In the genomic region with DNA sequence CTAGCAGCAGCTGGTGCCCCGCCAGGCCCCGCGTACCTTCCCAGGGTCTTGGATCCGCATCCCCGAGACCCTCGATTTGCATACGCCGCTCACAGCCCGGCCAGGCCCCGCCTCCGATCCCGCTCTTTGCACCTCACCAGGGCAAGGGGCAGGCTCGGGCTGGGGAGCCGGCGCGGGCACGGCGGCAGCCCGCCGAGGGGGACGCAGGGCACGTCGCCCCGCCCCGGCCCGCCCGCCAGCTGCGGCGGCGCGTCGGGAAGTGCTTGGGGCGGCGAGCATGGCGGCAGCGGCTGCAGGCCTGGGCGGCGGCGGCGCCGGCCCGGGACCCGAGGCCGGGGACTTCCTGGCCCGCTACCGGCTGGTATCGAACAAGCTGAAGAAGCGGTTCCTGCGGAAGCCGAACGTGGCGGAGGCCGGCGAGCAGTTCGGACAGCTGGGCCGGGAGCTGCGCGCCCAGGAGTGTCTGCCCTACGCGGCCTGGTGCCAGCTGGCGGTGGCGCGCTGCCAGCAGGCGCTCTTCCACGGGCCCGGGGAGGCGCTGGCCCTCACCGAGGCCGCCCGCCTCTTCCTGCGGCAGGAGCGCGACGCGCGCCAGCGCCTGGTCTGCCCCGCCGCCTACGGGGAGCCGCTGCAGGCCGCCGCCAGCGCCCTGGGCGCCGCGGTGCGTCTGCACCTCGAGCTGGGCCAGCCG, we compare ENCODE assay signal across 11 cellular contexts. TPM values are rescaled to one million over a fixed set of nuclear protein-coding genes. Genes with fewer than 3 reads are reported as not detected.
A peak's percentile ranks its signal among the peaks of the same experiment; 100 is the strongest.
DNase-seq lines count a peak whose midpoint lies in the region; ATAC-seq, FAIRE-seq and TF ChIP-seq lines count a peak whose summit lies in the region.
"Not testable (repeated sequence)": the region's sequence is repeated elsewhere in the genome, so short reads cannot be mapped to it uniquely, and the experiment has no call there.
"Had no signal": no experiment of that assay in that cellular context is flagged by ENCODE, and none has a peak within 500 bp of the region (broad histone marks: within the 10 kb centered on the region; RNA-seq: fewer than 3 reads in every experiment).

A gene (plus strand): TSS at position 258 of the 691 bp plus-strand sequence. CDS start 20 bp downstream, at position 278.

- TF ChIP-seq CTCF in HCT116 (IDR thresholded peaks at IDR 0.05 in 2 of 3, conservative IDR thresholded peaks at IDR 0.05 in 1 of 3; ENCODE audit: borderline replicate concordance in 1 of 3, insufficient read depth in 1 of 3, low read depth in 2 of 3, low read length in 2 of 3); HepG2 (CRISPR knock-in tag; IDR thresholded peaks at IDR 0.05); upper lobe of left lung (IDR thresholded peaks at IDR 0.05): not testable (repeated sequence)

- TF ChIP-seq EP300 in HepG2 (IDR thresholded peaks at IDR 0.05; ENCODE audit: low read depth in 2 of 2, low read length in 2 of 2); HepG2 (CRISPR knock-in tag; IDR thresholded peaks at IDR 0.05; ENCODE audit: borderline replicate concordance); upper lobe of left lung (IDR thresholded peaks at IDR 0.05): not testable (repeated sequence)

- not testable (repeated sequence) for H3K4me3 Mint-ChIP-seq in activated T-cell treated with anti-CD3 and anti-CD28 coated beads, Interleukin-2, amount 50 U/mL, for 72 hours

- not testable (repeated sequence) for H3K9me3 ChIP-seq in HCT116 (ENCODE audit: control insufficient read depth in 1 of 2, insufficient read depth in 1 of 2, low read depth in 1 of 2, low read length in 2 of 2); HepG2 (ENCODE audit: low read length); upper lobe of left lung

- H3K4me1 Mint-ChIP-seq in activated T-cell treated with anti-CD3 and anti-CD28 coated beads, Interleukin-2, amount 50 U/mL, for 72 hours (ENCODE audit: low read depth): not testable (repeated sequence)

- not testable (repeated sequence) for H3K36me3 Mint-ChIP-seq in activated T-cell treated with anti-CD3 and anti-CD28 coated beads, Interleukin-2, amount 50 U/mL, for 72 hours (ENCODE audit: insufficient read depth in 2 of 2)

- not testable (repeated sequence) for H3K27me3 Mint-ChIP-seq in activated T-cell treated with anti-CD3 and anti-CD28 coated beads, Interleukin-2, amount 50 U/mL, for 72 hours (ENCODE audit: low read depth)

- POLR2A ChIA-PET in HCT116 (lab: Charles Lee); HepG2 (lab: Yijun Ruan, JAX): not testable (repeated sequence)

- H3K4me1 ChIP-seq in HCT116 (ENCODE audit: control insufficient read depth in 1 of 2, insufficient read depth in 2 of 2, low read length in 2 of 2); HepG2 (ENCODE audit: insufficient read depth, low read length); upper lobe of left lung: not testable (repeated sequence)

- not testable (repeated sequence) for H3K27me3 ChIP-seq in HCT116 (ENCODE audit: insufficient read depth, low read length); HepG2 (ENCODE audit: control insufficient read depth in 1 of 2, insufficient read depth in 2 of 2, low read length in 2 of 2); upper lobe of left lung

- H3K9me3 Mint-ChIP-seq in activated T-cell treated with anti-CD3 and anti-CD28 coated beads, Interleukin-2, amount 50 U/mL, for 72 hours: not testable (repeated sequence)

- BruUV-seq in HCT116 (replicated peaks; lab: Mats Ljungman, UMichigan); HepG2 (replicated peaks; lab: Mats Ljungman, UMichigan): not testable (repeated sequence)

- WGBS in HepG2 (ENCODE audit: low lambda C conversion rate): no CpG with 5 or more reads among the region's 90 CpGs
- no CpG with 5 or more reads among the region's 90 CpGs for WGBS in upper lobe of left lung, 2 donors

- not testable (repeated sequence) for H3K4me2 ChIP-seq in HCT116 (ENCODE audit: low read length); HepG2 (ENCODE audit: low read depth, low read length)

- intact Hi-C loops in HCT116 (cut with micrococcal nuclease); HepG2 (cut with micrococcal nuclease; ENCODE audit: unreplicated experiment): not testable (repeated sequence)

- H3K27ac ChIP-seq in HCT116 (ENCODE audit: low read depth, low read length); HepG2 (ENCODE audit: extremely low read length, insufficient read depth, low read length); upper lobe of left lung: not testable (repeated sequence)

- not testable (repeated sequence) for H3K9me2 ChIP-seq in HCT116 (ENCODE audit: insufficient read depth)

- H3K36me3 ChIP-seq in HCT116 (ENCODE audit: control insufficient read depth in 1 of 2, insufficient read depth in 2 of 2, low read length in 2 of 2); HepG2 (replicated peaks in 1 of 2; ENCODE audit: control insufficient read depth in 1 of 2, insufficient read depth in 2 of 2, low read length in 2 of 2); upper lobe of left lung: not testable (repeated sequence)

- TF ChIP-seq POLR2A in HCT116 (IDR thresholded peaks at IDR 0.05; ENCODE audit: borderline replicate concordance, extremely low read depth, insufficient read depth, insufficient read length); HepG2 (IDR thresholded peaks at IDR 0.05; ENCODE audit: insufficient read depth in 1 of 2, low read depth in 2 of 2, low read length in 2 of 2); upper lobe of left lung (IDR thresholded peaks at IDR 0.05): not testable (repeated sequence)

- not testable (repeated sequence) for H3K79me2 ChIP-seq in HCT116 (ENCODE audit: insufficient read depth, low read length); HepG2 (ENCODE audit: insufficient read depth, low read length)

- CTCF ChIA-PET in HCT116 (lab: Charles Lee); HepG2 (lab: Yijun Ruan, JAX; ENCODE audit: low intra/inter-chr PET ratio, low total read pairs): not testable (repeated sequence)

- H4K20me1 ChIP-seq in HCT116 (ENCODE audit: insufficient read depth); HepG2 (ENCODE audit: insufficient read depth, low read length): not testable (repeated sequence)

- H3K27ac Mint-ChIP-seq in activated T-cell treated with anti-CD3 and anti-CD28 coated beads, Interleukin-2, amount 50 U/mL, for 72 hours: not testable (repeated sequence)

- not testable (repeated sequence) for H3K9ac ChIP-seq in HCT116 (ENCODE audit: low read length); HepG2 (ENCODE audit: insufficient read depth, low read depth, low read length)

- DNase-seq in HCT116 (ENCODE audit: low read depth, low spot score); activated T-cell treated with anti-CD3 and anti-CD28 coated beads, Interleukin-2, amount 50 U/mL, for 72 hours; HepG2 (ENCODE audit: low spot score); upper lobe of left lung: not testable (repeated sequence)

- ATAC-seq in GM18519 (IDR thresholded peaks at IDR 0.05; ENCODE audit: low FRiP score, unreplicated experiment) (peak; percentile 65), GM19455 (IDR thresholded peaks at IDR 0.05; ENCODE audit: unreplicated experiment) (peak; percentile 88), HCT116 (peak; percentile 92), HG03045 (IDR thresholded peaks at IDR 0.05; ENCODE audit: unreplicated experiment) (peak; percentile 93), HG03469 (IDR thresholded peaks at IDR 0.05; ENCODE audit: unreplicated experiment) (peak; percentile 71), HepG2 (peak; percentile 91), upper lobe of left lung (ENCODE audit: low FRiP score in 2 of 2) (peak; percentile 85 to 92)
- ATAC-seq in activated T-cell treated with anti-CD3 and anti-CD28 coated beads, Interleukin-2, amount 50 U/mL, for 72 hours (replicated peaks in 1 of 2): peak; percentile 80 to 81

- not testable (repeated sequence) for H2AFZ ChIP-seq in HCT116 (ENCODE audit: low read depth, low read length, poor library complexity, severe bottlenecking); HepG2 (ENCODE audit: low read length)

- FAIRE-seq in HepG2 (lab: Jason Lieb, UNC): not testable (repeated sequence)

- in situ Hi-C loops in HepG2 (cut with HindIII; ENCODE audit: extremely low pct_ligation_motif_present, low pct_unique_long_range_greater_than_20kb): not testable (repeated sequence)

- RAD21 ChIA-PET in HCT116 (lab: Charles Lee; ENCODE audit: low non-redundant PET in 1 of 2, low total read pairs in 2 of 2, uncharacterized antibody in 2 of 2, unreplicated experiment in 2 of 2): not testable (repeated sequence)

- TF ChIP-seq RAD21 in HCT116 (IDR thresholded peaks at IDR 0.05; ENCODE audit: low read depth); HepG2 (CRISPR knock-in tag; IDR thresholded peaks at IDR 0.05): not testable (repeated sequence)

- H3K4me3 ChIP-seq in HCT116 (replicated peaks in 1 of 2; ENCODE audit: low read depth in 1 of 2, low read length in 2 of 2); HepG2 (replicated peaks in 1 of 3; ENCODE audit: insufficient read depth in 1 of 3, low read depth in 2 of 3, low read length in 3 of 3); upper lobe of left lung: not testable (repeated sequence)

RNA-seq across cellular contexts. Expression of the gene that starts here (rescaled TPM):
- total RNA-seq in HCT116 (2021; ENCODE audit: unreplicated experiment) (not detected), HepG2 (2016; rRNA removed; fragmentation: Illumina TruSeq; extraction: Trizol) (not detected in 2 replicates), upper lobe of left lung (1 to 10 TPM in 2 of 6 donors, not detected in 4; 2.5 to 9.4 TPM)
- polyA plus RNA-seq in HCT116 (2012): not detected in 2 replicates
- total RNA-seq in activated T-cell treated with anti-CD3 and anti-CD28 coated beads, Interleukin-2, amount 50 U/mL, for 72 hours: not detected
- not detected in 2 replicates for total RNA-seq in HepG2 (2016; cell fraction: cytosol; rRNA removed; fragmentation: Illumina TruSeq; extraction: Trizol; ENCODE audit: low read depth)
- total RNA-seq in HepG2 (2016; cell fraction: insoluble cytoplasmic fraction; rRNA removed; fragmentation: Illumina TruSeq; extraction: Trizol): not detected in 2 replicates
- total RNA-seq in HepG2 (2016; cell fraction: membrane; rRNA removed; fragmentation: Illumina TruSeq; extraction: Trizol): not detected in 2 replicates
- not detected in 2 replicates for total RNA-seq in HepG2 (2016; cell fraction: nucleus; rRNA removed; fragmentation: Illumina TruSeq; extraction: Trizol)
- not detected in 2 replicates for polyA plus RNA-seq in HepG2 (2011; rRNA removed)
- not detected in 2 replicates for polyA plus RNA-seq in HepG2 (2011; cell fraction: cytosol; rRNA removed)
- polyA plus RNA-seq in HepG2 (2011; cell fraction: nucleus; rRNA removed): not detected in 2 replicates
- polyA plus RNA-seq in HepG2 (2012): not detected in 2 replicates
- polyA plus RNA-seq in HepG2 (2016; cell fraction: cytosol; fragmentation: Illumina TruSeq; extraction: Trizol; ENCODE audit: low read depth): not detected in 2 replicates
- not detected in 2 replicates for polyA plus RNA-seq in HepG2 (2016; cell fraction: insoluble cytoplasmic fraction; fragmentation: Illumina TruSeq; extraction: Trizol; ENCODE audit: low read depth)
- polyA plus RNA-seq in HepG2 (2016; cell fraction: membrane; fragmentation: Illumina TruSeq; extraction: Trizol; ENCODE audit: low read depth): not detected in 2 replicates
- not detected in 2 replicates for polyA plus RNA-seq in HepG2 (2016; cell fraction: nucleus; fragmentation: Illumina TruSeq; extraction: Trizol; ENCODE audit: insufficient read depth, low read depth)
- polyA minus RNA-seq in HepG2 (2011; rRNA and poly(A)+ RNA removed; ENCODE audit: low replicate concordance): not detected in 2 replicates
- not detected in 2 replicates for polyA minus RNA-seq in HepG2 (2011; cell fraction: cytosol; rRNA and poly(A)+ RNA removed)
- polyA minus RNA-seq in HepG2 (2011; cell fraction: nucleus; rRNA and poly(A)+ RNA removed): not detected in 2 replicates
- total RNA-seq: esophagus muscularis mucosa, kidney epithelial cell, posterior vena cava had no signal

Comparison
In these comparisons a context has a peak if more than half of its experiments do, and no peak if none do; other contexts are left out.
1. Peak in ATAC-seq in HCT116; RNA of the gene not detected or under 1 TPM.
2. Peak in ATAC-seq in activated T-cell treated with anti-CD3 and anti-CD28 coated beads, Interleukin-2, amount 50 U/mL, for 72 hours; RNA of the gene not detected or under 1 TPM.
3. Peak in ATAC-seq in HepG2; RNA of the gene not detected or under 1 TPM.